Comparison of ENCODE assay signal across 1 cellular context in genomic region chr1:15603050-15603965, GRCh38.
TF ChIP-seq lines count a peak whose summit lies in the region.

No MANE protein-coding gene starts in this region.

TF ChIP-seq in HepG2, 621 proteins besides CTCF, POLR2A, EP300 and RAD21 (continued from another document and continues in another):
- TF ChIP-seq, protein P1, sequence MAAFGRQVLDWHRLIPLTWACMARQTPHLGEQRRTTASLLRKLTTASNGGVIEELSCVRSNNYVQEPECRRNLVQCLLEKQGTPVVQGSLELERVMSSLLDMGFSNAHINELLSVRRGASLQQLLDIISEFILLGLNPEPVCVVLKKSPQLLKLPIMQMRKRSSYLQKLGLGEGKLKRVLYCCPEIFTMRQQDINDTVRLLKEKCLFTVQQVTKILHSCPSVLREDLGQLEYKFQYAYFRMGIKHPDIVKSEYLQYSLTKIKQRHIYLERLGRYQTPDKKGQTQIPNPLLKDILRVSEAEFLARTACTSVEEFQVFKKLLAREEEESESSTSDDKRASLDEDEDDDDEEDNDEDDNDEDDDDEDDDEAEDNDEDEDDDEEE (CRISPR knock-in tag; IDR thresholded peaks at IDR 0.05), result 0 out of 2 replicates have a peak, but pooled peaks have one; percentile 54
- TF ChIP-seq ZMYM3 (CRISPR knock-in tag; IDR thresholded peaks at IDR 0.05), result peak; percentile 16; the same call in 1 of the 2 replicates
- no peak for TF ChIP-seq ZNF513 (CRISPR knock-in tag; conservative IDR thresholded peaks at IDR 0.05)
- TF ChIP-seq MLXIP (CRISPR knock-in tag; IDR thresholded peaks at IDR 0.05; ENCODE audit: borderline replicate concordance), result 0 out of 2 replicates have a peak, but pooled peaks have one; percentile 18
- peak; percentile 10; the same call in 1 of the 2 replicates for TF ChIP-seq NR0B2 (CRISPR knock-in tag; IDR thresholded peaks at IDR 0.05)
- TF ChIP-seq RELA (CRISPR knock-in tag; IDR thresholded peaks at IDR 0.05), result no peak
- no peak for TF ChIP-seq FOXK2 (IDR thresholded peaks at IDR 0.05)
- TF ChIP-seq BRF2 (CRISPR knock-in tag; IDR thresholded peaks at IDR 0.05), result peak; percentile 92
- TF ChIP-seq ZBTB10 (CRISPR knock-in tag; IDR thresholded peaks at IDR 0.05; ENCODE audit: borderline replicate concordance), result no peak; the same call in 1 of the 2 replicates
- 0 out of 2 replicates have a peak, but pooled peaks have one; percentile 34 for TF ChIP-seq ZNF670 (CRISPR knock-in tag; IDR thresholded peaks at IDR 0.05; ENCODE audit: borderline replicate concordance)
- TF ChIP-seq ZNF383 (CRISPR knock-in tag; IDR thresholded peaks at IDR 0.05; ENCODE audit: borderline replicate concordance), result no peak
- no peak; the same call in 1 of the 2 replicates for TF ChIP-seq CREM (IDR thresholded peaks at IDR 0.05)
- TF ChIP-seq CREM (CRISPR knock-in tag; IDR thresholded peaks at IDR 0.05), result no peak
- no peak for TF ChIP-seq ZNF326 (CRISPR knock-in tag; IDR thresholded peaks at IDR 0.05; ENCODE audit: borderline replicate concordance)
- no peak for TF ChIP-seq HNRNPH1 (optimal IDR thresholded peaks at IDR 0.05; ENCODE audit: low read depth, low read length)
- TF ChIP-seq FOXM1 (CRISPR knock-in tag; IDR thresholded peaks at IDR 0.05), result no peak
- TF ChIP-seq ZFP62 (CRISPR knock-in tag; IDR thresholded peaks at IDR 0.05), result no peak
- TF ChIP-seq FOXA3 (CRISPR knock-in tag; IDR thresholded peaks at IDR 0.05), result peak; percentile 66
- TF ChIP-seq KLF6 (CRISPR knock-in tag; IDR thresholded peaks at IDR 0.05), result peak; percentile 71; the same call in 1 of the 2 replicates
- TF ChIP-seq MED8 (CRISPR knock-in tag; IDR thresholded peaks at IDR 0.05; ENCODE audit: insufficient replicate concordance), result no peak
- peak; percentile 76; the same call in 1 of the 2 replicates for TF ChIP-seq ZNF280D (CRISPR knock-in tag; IDR thresholded peaks at IDR 0.05)
- no peak for TF ChIP-seq SIN3B (IDR thresholded peaks at IDR 0.05; ENCODE audit: low read length)
- TF ChIP-seq ZNF281 (CRISPR knock-in tag; IDR thresholded peaks at IDR 0.05; ENCODE audit: borderline replicate concordance), result peak; percentile 29; the same call in 1 of the 2 replicates
- TF ChIP-seq NKX3-1 (CRISPR knock-in tag; IDR thresholded peaks at IDR 0.05), result peak; percentile 72
- TF ChIP-seq ZMAT3 (CRISPR knock-in tag; conservative IDR thresholded peaks at IDR 0.05), result peak; percentile 96
- TF ChIP-seq PTBP1 (IDR thresholded peaks at IDR 0.05; ENCODE audit: low read depth, low read length, poor library complexity, severe bottlenecking), result peak; percentile 56
- TF ChIP-seq ZHX1 (CRISPR knock-in tag; IDR thresholded peaks at IDR 0.05; ENCODE audit: low read depth), result peak; percentile 59; the same call in 1 of the 2 replicates
- peak; percentile 57; the same call in 1 of the 2 replicates for TF ChIP-seq PHF21A (CRISPR knock-in tag; IDR thresholded peaks at IDR 0.05)
- TF ChIP-seq ZIK1 (CRISPR knock-in tag; IDR thresholded peaks at IDR 0.05; ENCODE audit: borderline replicate concordance, low read depth), result 0 out of 2 replicates have a peak, but pooled peaks have one; percentile 39
- TF ChIP-seq, protein P2, sequence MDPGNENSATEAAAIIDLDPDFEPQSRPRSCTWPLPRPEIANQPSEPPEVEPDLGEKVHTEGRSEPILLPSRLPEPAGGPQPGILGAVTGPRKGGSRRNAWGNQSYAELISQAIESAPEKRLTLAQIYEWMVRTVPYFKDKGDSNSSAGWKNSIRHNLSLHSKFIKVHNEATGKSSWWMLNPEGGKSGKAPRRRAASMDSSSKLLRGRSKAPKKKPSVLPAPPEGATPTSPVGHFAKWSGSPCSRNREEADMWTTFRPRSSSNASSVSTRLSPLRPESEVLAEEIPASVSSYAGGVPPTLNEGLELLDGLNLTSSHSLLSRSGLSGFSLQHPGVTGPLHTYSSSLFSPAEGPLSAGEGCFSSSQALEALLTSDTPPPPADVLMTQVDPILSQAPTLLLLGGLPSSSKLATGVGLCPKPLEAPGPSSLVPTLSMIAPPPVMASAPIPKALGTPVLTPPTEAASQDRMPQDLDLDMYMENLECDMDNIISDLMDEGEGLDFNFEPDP (CRISPR knock-in tag; conservative IDR thresholded peaks at IDR 0.05), result no peak; the same call in 1 of the 2 replicates
- TF ChIP-seq, protein P3, sequence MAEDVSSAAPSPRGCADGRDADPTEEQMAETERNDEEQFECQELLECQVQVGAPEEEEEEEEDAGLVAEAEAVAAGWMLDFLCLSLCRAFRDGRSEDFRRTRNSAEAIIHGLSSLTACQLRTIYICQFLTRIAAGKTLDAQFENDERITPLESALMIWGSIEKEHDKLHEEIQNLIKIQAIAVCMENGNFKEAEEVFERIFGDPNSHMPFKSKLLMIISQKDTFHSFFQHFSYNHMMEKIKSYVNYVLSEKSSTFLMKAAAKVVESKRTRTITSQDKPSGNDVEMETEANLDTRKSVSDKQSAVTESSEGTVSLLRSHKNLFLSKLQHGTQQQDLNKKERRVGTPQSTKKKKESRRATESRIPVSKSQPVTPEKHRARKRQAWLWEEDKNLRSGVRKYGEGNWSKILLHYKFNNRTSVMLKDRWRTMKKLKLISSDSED (CRISPR knock-in tag; IDR thresholded peaks at IDR 0.05), result no peak
- 0 out of 2 replicates have a peak, but pooled peaks have one; percentile 12 for TF ChIP-seq ZNF678 (CRISPR knock-in tag; IDR thresholded peaks at IDR 0.05)
- TF ChIP-seq RARA (CRISPR knock-in tag; IDR thresholded peaks at IDR 0.05), result peak; percentile 53; the same call in 1 of the 2 replicates
